20 cellular contexts compared by ENCODE assay signal in the genomic region with DNA sequence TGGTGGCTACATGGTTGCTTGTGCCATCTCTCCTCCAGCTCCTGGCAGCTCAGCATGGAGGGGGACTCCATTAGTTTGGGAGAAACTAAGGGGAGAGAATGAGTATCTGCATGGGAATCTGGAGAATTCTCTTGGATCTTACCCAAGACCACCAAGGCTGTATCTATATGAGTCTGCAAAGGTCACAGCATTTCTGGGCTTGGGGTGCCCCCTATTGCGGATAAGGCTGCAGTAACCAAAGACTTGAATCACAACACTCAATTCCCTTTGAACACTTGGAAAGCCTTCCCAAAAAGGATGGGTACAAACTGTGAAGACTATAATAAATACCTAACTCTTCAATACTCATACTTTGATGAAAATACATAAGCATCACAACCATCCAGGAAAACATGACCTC.
A peak's percentile ranks its signal among the peaks of the same experiment; 100 is the strongest.
DNase-seq lines count a peak whose midpoint lies in the region; ATAC-seq and TF ChIP-seq lines count a peak whose summit lies in the region.
"Had no signal": no experiment of that assay in that cellular context is flagged by ENCODE, and none has a peak within 500 bp of the region (broad histone marks: within the 10 kb centered on the region; RNA-seq: fewer than 3 reads in every experiment).

No MANE protein-coding gene starts in this region.

- H3K79me1 ChIP-seq in IMR-90 (ENCODE audit: low read depth in 1 of 2, low read length in 2 of 2) (no peaks in the 10 kb centered on the region), mesendoderm (ENCODE audit: low read length) (no peaks in the 10 kb centered on the region)

- H4K20me1 ChIP-seq in GM23338 (replicated peaks; ENCODE audit: insufficient read depth) (no peaks in the 10 kb centered on the region), IMR-90 (ENCODE audit: insufficient read depth, low read length) (no peaks in the 10 kb centered on the region)

- H3K4me2 ChIP-seq in GM23338 = no peak overlapping the region
- H3K4me2 ChIP-seq in IMR-90 (ENCODE audit: low read depth, low read length) = no peak overlapping the region
- no peak overlapping the region for H3K4me2 ChIP-seq in mesendoderm (ENCODE audit: low read length)
- H3K4me2 ChIP-seq: A549 had no signal

- no peaks in the 10 kb centered on the region for H3K79me2 ChIP-seq in GM23338 (replicated peaks; ENCODE audit: insufficient read depth)
- H3K79me2 ChIP-seq in mesendoderm (ENCODE audit: control insufficient read depth, insufficient read depth, low read length) = no peaks in the 10 kb centered on the region

- no peaks in the 10 kb centered on the region; the same call in 1 of the 2 replicates for H3K9me1 ChIP-seq in IMR-90 (ENCODE audit: insufficient read depth, low read length)

- peak; percentile 47 for DNase-seq in GM23338 (ENCODE audit: low spot score)
- no peak for DNase-seq in IMR-90
- no peak for DNase-seq in brain microvascular endothelial cell
- DNase-seq in mesendoderm = peak; percentile 33
- DNase-seq in activated T-cell treated with anti-CD3 and anti-CD28 coated beads, Interleukin-2, amount 50 U/mL, for 48 hours = no peak
- no peak for DNase-seq in activated T-helper 1 cell treated with anti-CD3 and anti-CD28 coated beads, Interleukin-12 subunit alpha, Interleukin-12 subunit beta, Interleukin-2, Interleukin-4 antibody, amounts not matched to agents 30 ng/mL and 10 ng/mL and 1 ng/mL, durations not matched to agents 14 hours and 24 hours and 36 hours (ENCODE audit: low spot score)
- DNase-seq in activated naive CD4-positive, alpha-beta T cell treated with anti-CD3 and anti-CD28 coated beads, Interleukin-2, amount 50 U/mL, for 72 hours (ENCODE audit: low spot score in 2 of 2) = no peak
- DNase-seq: BE2C, EL, MV-4-11, NCI-H1694, NCI-H2081, NCI-H2171 treated with DMSO at 0.1 percent for 48 hours, NCI-H524 treated with DMSO at 0.1 percent for 48 hours, PC-3, Right ventricle myocardium superior had no signal

- no CpG with 5 or more reads among the region's 1 CpG for WGBS in IMR-90 (ENCODE audit: extremely low coverage in 2 of 2, insufficient read length in 1 of 2), 2 experiments
- WGBS in mesendoderm (ENCODE audit: extremely low coverage, insufficient coverage, low lambda C conversion rate) = no CpG with 5 or more reads among the region's 1 CpG

- H4K8ac ChIP-seq in IMR-90 (ENCODE audit: low read depth in 2 of 2, low read length in 2 of 2) (no peak overlapping the region), mesendoderm (ENCODE audit: low read depth, low read length) (no peak overlapping the region)

- H3K18ac ChIP-seq in IMR-90 (ENCODE audit: low read depth, low read length) (no peak overlapping the region), mesendoderm (ENCODE audit: low read length) (no peak overlapping the region)

- H2BK5ac ChIP-seq in IMR-90 (ENCODE audit: low read depth, low read length, poor library complexity, severe bottlenecking) (no peak overlapping the region), mesendoderm (ENCODE audit: low read length) (no peak overlapping the region)

- TF ChIP-seq CTCF in GM23338 (conservative IDR thresholded peaks at IDR 0.05; ENCODE audit: low read depth in 2 of 2) (peak; percentile 56 to 68), IMR-90 (conservative IDR thresholded peaks at IDR 0.05; ENCODE audit: low read depth, low read length) (no peak), brain microvascular endothelial cell (IDR thresholded peaks at IDR 0.05; ENCODE audit: low read depth, low read length, missing control alignments) (peak; percentile 4)

- H3K23ac ChIP-seq in IMR-90 (ENCODE audit: low read depth, low read length) (no peak overlapping the region), mesendoderm (ENCODE audit: low read length) (no peak overlapping the region)

- H2AK5ac ChIP-seq in IMR-90 (ENCODE audit: low read depth, low read length) (no peak overlapping the region), mesendoderm (ENCODE audit: low read length) (no peak overlapping the region)

- BruUV-seq in IMR-90 (replicated peaks; lab: Mats Ljungman, UMichigan) = no TSS peak

- H3K4me3 ChIP-seq in GM23338 (no peak overlapping the region), IMR-90 (ENCODE audit: insufficient read depth, low read depth, low read length) (no peak overlapping the region), brain microvascular endothelial cell (ENCODE audit: low read depth, low read length) (no peak overlapping the region), mesendoderm (ENCODE audit: low read length) (no peak overlapping the region)
- H3K4me3 ChIP-seq: A549, HAP-1, SK-N-MC had no signal

- H3K9ac ChIP-seq in IMR-90 (ENCODE audit: low read depth, low read length) (no peak overlapping the region), mesendoderm (ENCODE audit: low read length) (no peak overlapping the region)

- no peak overlapping the region for H3K4me3 Mint-ChIP-seq in GM23338
- no peak overlapping the region for H3K4me3 Mint-ChIP-seq in activated T-helper 1 cell treated with anti-CD3 and anti-CD28 coated beads, Interleukin-12 subunit alpha, Interleukin-12 subunit beta, Interleukin-2, Interleukin-4 antibody, amounts not matched to agents 30 ng/mL and 10 ng/mL and 1 ng/mL, durations not matched to agents 14 hours and 24 hours and 36 hours

- H3K4ac ChIP-seq in IMR-90 (ENCODE audit: low read depth, low read length) (no peak overlapping the region), mesendoderm (ENCODE audit: low read depth, low read length) (no peak overlapping the region)

- no peaks in the 10 kb centered on the region for H3K9me3 ChIP-seq in IMR-90 (ENCODE audit: control insufficient read depth, insufficient read depth, low read length)
- H3K9me3 ChIP-seq: A549, BE2C, HAP-1 had no signal

- H3K36me3 ChIP-seq in GM23338 (ENCODE audit: insufficient read depth) (no peaks in the 10 kb centered on the region), IMR-90 (ENCODE audit: control insufficient read depth, insufficient read depth, low read length) (no peaks in the 10 kb centered on the region), brain microvascular endothelial cell (replicated peaks) (no peaks in the 10 kb centered on the region), mesendoderm (ENCODE audit: control insufficient read depth, insufficient read depth, low read length) (no peaks in the 10 kb centered on the region)
- H3K36me3 ChIP-seq: BE2C, HAP-1 had no signal

- peaks cover 4% of the 10 kb centered on the region; the same call in 2 of the 3 replicates for H3K9me3 Mint-ChIP-seq in GM23338
- peaks cover 3% of the 10 kb centered on the region for H3K9me3 Mint-ChIP-seq in activated T-helper 1 cell treated with anti-CD3 and anti-CD28 coated beads, Interleukin-12 subunit alpha, Interleukin-12 subunit beta, Interleukin-2, Interleukin-4 antibody, amounts not matched to agents 30 ng/mL and 10 ng/mL and 1 ng/mL, durations not matched to agents 14 hours and 24 hours and 36 hours
- peaks cover 8 to 22% of the 10 kb centered on the region in 2 donors for H3K9me3 Mint-ChIP-seq in activated naive CD4-positive, alpha-beta T cell treated with anti-CD3 and anti-CD28 coated beads, Interleukin-2, amount 50 U/mL, for 72 hours

- H3K56ac ChIP-seq in IMR-90 (ENCODE audit: extremely low read depth, insufficient read depth, low read length) (no peak overlapping the region), mesendoderm (ENCODE audit: low read length) (no peak overlapping the region)

- no peak for TF ChIP-seq POLR2A in IMR-90 (IDR thresholded peaks at IDR 0.05; ENCODE audit: low read depth, low read length)

- H2AK9ac ChIP-seq in IMR-90 (replicated peaks; ENCODE audit: low read depth, low read length, poor library complexity) = no peak overlapping the region

- 0 out of 2 replicates have a peak overlapping the region, but pooled peaks have one; percentile 13 for H3K14ac ChIP-seq in IMR-90 (replicated peaks; ENCODE audit: low read depth, low read length)

- no peak overlapping the region for H4K91ac ChIP-seq in IMR-90 (ENCODE audit: insufficient read depth, low read depth, low read length)

- no peak overlapping the region for H3K27ac Mint-ChIP-seq in GM23338
- H3K27ac Mint-ChIP-seq in activated T-helper 1 cell treated with anti-CD3 and anti-CD28 coated beads, Interleukin-12 subunit alpha, Interleukin-12 subunit beta, Interleukin-2, Interleukin-4 antibody, amounts not matched to agents 30 ng/mL and 10 ng/mL and 1 ng/mL, durations not matched to agents 14 hours and 24 hours and 36 hours = no peak overlapping the region
- no peak overlapping the region for H3K27ac Mint-ChIP-seq in activated naive CD4-positive, alpha-beta T cell treated with anti-CD3 and anti-CD28 coated beads, Interleukin-2, amount 50 U/mL, for 72 hours

- POLR2A ChIA-PET in IMR-90 (lab: Charles Lee; ENCODE audit: unreplicated experiment) = no interaction called here

- H3K9me2 ChIP-seq in GM23338 (ENCODE audit: insufficient read depth) = peaks cover 7% of the 10 kb centered on the region; the same call in 1 of the 2 replicates

- H2AFZ ChIP-seq in GM23338 (no peak overlapping the region), IMR-90 (replicated peaks; ENCODE audit: low read length, poor library complexity) (no peak overlapping the region)

- dilution Hi-C loops in IMR-90 (cut with HindIII; ENCODE audit: low sequenced_read_pairs, unreplicated experiment) = no loop called here

- H3K4me1 ChIP-seq in GM23338 (ENCODE audit: insufficient read depth) (no peaks in the 10 kb centered on the region), IMR-90 (ENCODE audit: control insufficient read depth, insufficient read depth, low read length) (no peaks in the 10 kb centered on the region), mesendoderm (ENCODE audit: control insufficient read depth, low read depth, low read length) (no peaks in the 10 kb centered on the region)
- H3K4me1 ChIP-seq: A549, BE2C, HAP-1 had no signal

- H2BK20ac ChIP-seq in IMR-90 (ENCODE audit: low read depth, low read length) = no peak overlapping the region

- H2BK15ac ChIP-seq in IMR-90 (ENCODE audit: low read depth, low read length) (no peak overlapping the region), mesendoderm (replicated peaks; ENCODE audit: low read depth) (no peak overlapping the region)

- H2BK120ac ChIP-seq in IMR-90 (ENCODE audit: low read depth, low read length) (no peak overlapping the region), mesendoderm (ENCODE audit: low read depth, low read length) (no peak overlapping the region)

- TF ChIP-seq RAD21 in IMR-90 (IDR thresholded peaks at IDR 0.05; ENCODE audit: low read length) = no peak

- no peak overlapping the region for H4K5ac ChIP-seq in IMR-90 (ENCODE audit: low read depth, low read length)
- H4K5ac ChIP-seq in mesendoderm (ENCODE audit: low read length) = no peak overlapping the region

- intact Hi-C loops in IMR-90 (cut with micrococcal nuclease) = loop anchor here (10.0 kb wide), 1 partner anchor 389 kb away; no protein-coding TSS in a partner anchor
- intact Hi-C loops in activated T-helper 1 cell treated with anti-CD3 and anti-CD28 coated beads, Interleukin-12 subunit alpha, Interleukin-12 subunit beta, Interleukin-2, Interleukin-4 antibody, amounts not matched to agents 30 ng/mL and 10 ng/mL and 1 ng/mL, durations not matched to agents 14 hours and 24 hours and 36 hours (cut with micrococcal nuclease) = no loop called here

- no peaks in the 10 kb centered on the region for H3K27me3 ChIP-seq in GM23338 (ENCODE audit: insufficient read depth)
- no peaks in the 10 kb centered on the region for H3K27me3 ChIP-seq in IMR-90 (ENCODE audit: control insufficient read depth, insufficient read depth, low read length)
- no peaks in the 10 kb centered on the region for H3K27me3 ChIP-seq in brain microvascular endothelial cell (replicated peaks)
- no peaks in the 10 kb centered on the region for H3K27me3 ChIP-seq in mesendoderm (ENCODE audit: insufficient read depth, low read length, poor library complexity)
- H3K27me3 ChIP-seq: BE2C had no signal

- no peaks in the 10 kb centered on the region for H3F3A ChIP-seq in GM23338 (replicated peaks; ENCODE audit: low read depth)

- CTCF ChIA-PET in IMR-90 (lab: Yijun Ruan, JAX) = interaction anchor here (0.6 kb wide), 1 partner anchor 1326 kb away, joined by 3 read pairs; no protein-coding TSS in a partner anchor

- H3K36me3 Mint-ChIP-seq in GM23338 (ENCODE audit: low read depth) = no peaks in the 10 kb centered on the region
- no peaks in the 10 kb centered on the region for H3K36me3 Mint-ChIP-seq in activated T-helper 1 cell treated with anti-CD3 and anti-CD28 coated beads, Interleukin-12 subunit alpha, Interleukin-12 subunit beta, Interleukin-2, Interleukin-4 antibody, amounts not matched to agents 30 ng/mL and 10 ng/mL and 1 ng/mL, durations not matched to agents 14 hours and 24 hours and 36 hours (ENCODE audit: low read depth)
- peaks cover 0 to 13% of the 10 kb centered on the region in 2 donors for H3K36me3 Mint-ChIP-seq in activated naive CD4-positive, alpha-beta T cell treated with anti-CD3 and anti-CD28 coated beads, Interleukin-2, amount 50 U/mL, for 72 hours

- H3K4me1 Mint-ChIP-seq in GM23338 = no peaks in the 10 kb centered on the region
- H3K4me1 Mint-ChIP-seq in activated T-helper 1 cell treated with anti-CD3 and anti-CD28 coated beads, Interleukin-12 subunit alpha, Interleukin-12 subunit beta, Interleukin-2, Interleukin-4 antibody, amounts not matched to agents 30 ng/mL and 10 ng/mL and 1 ng/mL, durations not matched to agents 14 hours and 24 hours and 36 hours (ENCODE audit: low read depth) = no peaks in the 10 kb centered on the region

- H3K27ac ChIP-seq in GM23338 (ENCODE audit: low read depth) = no peak overlapping the region
- no peak overlapping the region for H3K27ac ChIP-seq in IMR-90 (ENCODE audit: insufficient read depth, low read length)
- no peak overlapping the region for H3K27ac ChIP-seq in brain microvascular endothelial cell
- H3K27ac ChIP-seq in mesendoderm (ENCODE audit: low read depth, low read length) = no peak overlapping the region
- H3K27ac ChIP-seq: A549, HL-60, SK-N-MC had no signal

- H3K27me3 Mint-ChIP-seq in GM23338 (ENCODE audit: insufficient read depth, low read depth, poor library complexity) = no peaks in the 10 kb centered on the region
- no peaks in the 10 kb centered on the region for H3K27me3 Mint-ChIP-seq in activated T-helper 1 cell treated with anti-CD3 and anti-CD28 coated beads, Interleukin-12 subunit alpha, Interleukin-12 subunit beta, Interleukin-2, Interleukin-4 antibody, amounts not matched to agents 30 ng/mL and 10 ng/mL and 1 ng/mL, durations not matched to agents 14 hours and 24 hours and 36 hours (ENCODE audit: insufficient read depth)

- in situ Hi-C loops in IMR-90 (cut with MboI; ENCODE audit: low sequenced_read_pairs) = no loop called here
- in situ Hi-C loops in brain microvascular endothelial cell (cut with HindIII; ENCODE audit: low pct_ligation_motif_present, low sequenced_read_pairs) = no loop called here

- ATAC-seq in GM23338 (no peak), IMR-90 (ENCODE audit: low read depth) (no peak)
- no peak for ATAC-seq in activated naive CD4-positive, alpha-beta T cell treated with anti-CD3 and anti-CD28 coated beads, Interleukin-2, amount 50 U/mL, for 72 hours
- ATAC-seq: A549, PC-3 had no signal

Comparison
In these comparisons a context has a peak if more than half of its experiments do, and no peak if none do; other contexts are left out.
1. DNase-seq: peak in GM23338 (single experiment) and mesendoderm (single experiment); none in IMR-90 (single experiment), brain microvascular endothelial cell (single experiment), activated T-cell treated with anti-CD3 and anti-CD28 coated beads, Interleukin-2, amount 50 U/mL, for 48 hours (0 of 2), activated T-helper 1 cell treated with anti-CD3 and anti-CD28 coated beads, Interleukin-12 subunit alpha, Interleukin-12 subunit beta, Interleukin-2, Interleukin-4 antibody, amounts not matched to agents 30 ng/mL and 10 ng/mL and 1 ng/mL, durations not matched to agents 14 hours and 24 hours and 36 hours (single experiment) and activated naive CD4-positive, alpha-beta T cell treated with anti-CD3 and anti-CD28 coated beads, Interleukin-2, amount 50 U/mL, for 72 hours (0 of 2).